ENCODE assay signal across 7 cellular contexts in genomic region chr1:44805311-44806024, GRCh38.
DNase-seq lines count a peak whose midpoint lies in the region; ATAC-seq and TF ChIP-seq lines count a peak whose summit lies in the region.
"Had no signal": no experiment of that assay in that cellular context is flagged by ENCODE, and none has a peak within 500 bp of the region (broad histone marks: within the 10 kb centered on the region; RNA-seq: fewer than 3 reads in every experiment).

No MANE protein-coding gene starts in this region.

- TF ChIP-seq CTCF in DOHH2 (IDR thresholded peaks at IDR 0.05; ENCODE audit: low read depth, low read length, poor library complexity, severe bottlenecking) (peak; percentile 13), astrocyte of the cerebellum (IDR thresholded peaks at IDR 0.05; ENCODE audit: low read depth, low read length, missing control alignments) (peak; percentile 6), nephron progenitor cell (IDR thresholded peaks at IDR 0.05) (no peak)

- peaks cover 11% of the 10 kb centered on the region; the same call in 1 of the 2 replicates for H3F3A ChIP-seq in DOHH2 (ENCODE audit: control insufficient read depth, insufficient read depth)

- no peak for ATAC-seq in GM21529 (IDR thresholded peaks at IDR 0.05; ENCODE audit: unreplicated experiment)

- H3K36me3 Mint-ChIP-seq in nephron progenitor cell (ENCODE audit: low read depth) = peaks cover 16% of the 10 kb centered on the region

- H3K4me1 ChIP-seq in DOHH2 (ENCODE audit: control insufficient read depth, low read length) = peaks cover 62% of the 10 kb centered on the region

- peak overlapping the region; percentile 77 for H3K27ac Mint-ChIP-seq in nephron progenitor cell

- H3K9me3 ChIP-seq in DOHH2 (ENCODE audit: control insufficient read depth, insufficient read depth, low read length) = no peaks in the 10 kb centered on the region

- no peaks in the 10 kb centered on the region for H4K20me1 ChIP-seq in DOHH2 (ENCODE audit: control insufficient read depth, insufficient read depth, low read depth, low read length)

- H3K27me3 Mint-ChIP-seq in nephron progenitor cell (ENCODE audit: low read depth, poor library complexity) = no peaks in the 10 kb centered on the region

- H3K79me2 ChIP-seq in DOHH2 (ENCODE audit: control insufficient read depth, low read length) = peaks cover 26% of the 10 kb centered on the region

- H3K4me3 ChIP-seq in DOHH2 (ENCODE audit: low read length) (no peak overlapping the region), astrocyte of the cerebellum (ENCODE audit: low read depth, low read length) (no peak overlapping the region)

- no peaks in the 10 kb centered on the region for H3K9me2 ChIP-seq in DOHH2 (replicated peaks; ENCODE audit: control insufficient read depth, low read length)

- DNase-seq in astrocyte of the cerebellum (ENCODE audit: low read depth) = no peak
- no peak for DNase-seq in nephron progenitor cell
- DNase-seq in HEK293T (ENCODE audit: extremely low spot score) = no peak
- no peak for DNase-seq in NCI-H1092 (lab: John Stamatoyannopoulos, UW)
- DNase-seq: NCI-H1417 treated with DMSO at 0.1 percent for 48 hours had no signal

- H3K36me3 ChIP-seq in DOHH2 (ENCODE audit: control insufficient read depth, low read length) = peaks cover 64% of the 10 kb centered on the region

- CTCF ChIA-PET in HEK293T (lab: Yijun Ruan, JAX) = no interaction called here

- H3K27me3 ChIP-seq in DOHH2 (ENCODE audit: control insufficient read depth, low read length) = no peaks in the 10 kb centered on the region

- no peak overlapping the region for H3K27ac ChIP-seq in DOHH2 (ENCODE audit: low read depth, low read length)

- H3K4me2 ChIP-seq in DOHH2 (ENCODE audit: low read length) = no peak overlapping the region

- peaks cover 68% of the 10 kb centered on the region for H3K4me1 Mint-ChIP-seq in nephron progenitor cell

- POLR2A ChIA-PET in HEK293T (lab: Yijun Ruan, JAX) = interaction anchor here (1.2 to 7.5 kb wide), 3 partner anchors 9 to 29 kb away, joined by 3 to 137 read pairs (median 4); no protein-coding TSS in a partner anchor

- H3K4me3 Mint-ChIP-seq in nephron progenitor cell = no peak overlapping the region

- in situ Hi-C loops in astrocyte of the cerebellum (cut with HindIII; ENCODE audit: low sequenced_read_pairs) = no loop called here

- H3K9me3 Mint-ChIP-seq in nephron progenitor cell = no peaks in the 10 kb centered on the region

TF ChIP-seq in HEK293T, 16 proteins besides CTCF, POLR2A, EP300 and RAD21:
- no peak for TF ChIP-seq SP1 (IDR thresholded peaks at IDR 0.05)
- no peak for TF ChIP-seq L3MBTL2 (conservative IDR thresholded peaks at IDR 0.05)
- no peak for TF ChIP-seq FOXK2 (IDR thresholded peaks at IDR 0.05)
- no peak for TF ChIP-seq HDGF (IDR thresholded peaks at IDR 0.05; ENCODE audit: borderline replicate concordance)
- TF ChIP-seq BHLHE40 (IDR thresholded peaks at IDR 0.05; ENCODE audit: borderline replicate concordance) = no peak
- TF ChIP-seq LEF1 (IDR thresholded peaks at IDR 0.05; ENCODE audit: borderline replicate concordance) = no peak
- no peak for TF ChIP-seq CTBP1 (IDR thresholded peaks at IDR 0.05; ENCODE audit: borderline replicate concordance)
- no peak for TF ChIP-seq FOXM1 (IDR thresholded peaks at IDR 0.05; ENCODE audit: borderline replicate concordance)
- TF ChIP-seq NFRKB (IDR thresholded peaks at IDR 0.05) = no peak
- TF ChIP-seq ARNT (IDR thresholded peaks at IDR 0.05) = no peak
- no peak for TF ChIP-seq FOXA1 (IDR thresholded peaks at IDR 0.05)
- TF ChIP-seq SUZ12 (IDR thresholded peaks at IDR 0.05) = no peak
- TF ChIP-seq ELF4 (IDR thresholded peaks at IDR 0.05) = no peak
- TF ChIP-seq ZNF384 (IDR thresholded peaks at IDR 0.05) = no peak
- no peak for TF ChIP-seq PKNOX1 (IDR thresholded peaks at IDR 0.05)
- TF ChIP-seq TARDBP (IDR thresholded peaks at IDR 0.05) = no peak
